ENCODE assay signal across 15 cellular contexts in the genomic region with DNA sequence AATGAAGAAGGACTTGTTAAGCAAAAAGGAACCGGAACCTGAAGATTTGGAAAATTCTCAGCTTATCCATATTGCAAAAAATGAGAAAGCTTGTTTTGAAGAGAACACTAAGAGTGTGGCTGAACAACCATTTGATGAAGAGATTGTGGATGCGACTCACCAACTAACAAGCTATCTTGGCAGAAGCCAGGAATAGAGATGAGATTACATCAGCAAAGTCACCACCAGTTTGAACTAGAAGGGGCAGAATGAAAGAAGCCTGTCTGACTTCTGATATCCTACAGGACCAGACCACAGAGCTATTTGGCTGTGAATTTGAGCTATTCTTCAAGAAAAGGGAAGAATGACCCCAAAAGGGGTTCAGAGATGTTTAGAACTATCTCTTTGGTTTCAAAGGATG. TPM values are rescaled to one million over a fixed set of nuclear protein-coding genes. Genes with fewer than 3 reads are reported as not detected.
DNase-seq lines count a peak whose midpoint lies in the region; ATAC-seq, FAIRE-seq and TF ChIP-seq lines count a peak whose summit lies in the region.
"Had no signal": no experiment of that assay in that cellular context is flagged by ENCODE, and none has a peak within 500 bp of the region (broad histone marks: within the 10 kb centered on the region; RNA-seq: fewer than 3 reads in every experiment).

No MANE protein-coding gene starts in this region.

- POLR2A ChIA-PET in endothelial cell of umbilical vein (lab: Charles Lee): no interaction called here

- H4K12ac ChIP-seq in trophoblast cell (ENCODE audit: low read depth, low read length): no peak overlapping the region

- H3K4me2 ChIP-seq in OCI-LY3 (ENCODE audit: low read length): peak overlapping the region; percentile 19; the same call in 1 of the 2 replicates
- H3K4me2 ChIP-seq in endothelial cell of umbilical vein (ENCODE audit: insufficient read depth, low read length): no peak overlapping the region
- no peak overlapping the region for H3K4me2 ChIP-seq in trophoblast cell (ENCODE audit: low read length)

- dilution Hi-C loops in endothelial cell of umbilical vein (cut with MboI; ENCODE audit: extremely low pct_ligation_motif_present, low sequenced_read_pairs): no loop called here

- no peak overlapping the region for H2AK5ac ChIP-seq in trophoblast cell (ENCODE audit: low read length)

- no peak overlapping the region for H3K4me3 Mint-ChIP-seq in T-helper 2 cell treated with Interferon-gamma antibody and Interleukin-4, amounts not matched to agents 5 μg/mL and 100 μg/mL, for 36 hours
- H3K4me3 Mint-ChIP-seq in immature natural killer cell: no peak overlapping the region
- no peak overlapping the region for H3K4me3 Mint-ChIP-seq in activated T-helper 1 cell treated with anti-CD3 and anti-CD28 coated beads, Interleukin-12 subunit alpha, Interleukin-12 subunit beta, Interleukin-2, Interleukin-4 antibody, amounts not matched to agents 30 ng/mL and 10 ng/mL and 1 ng/mL, durations not matched to agents 14 hours and 24 hours and 36 hours
- H3K4me3 Mint-ChIP-seq: nephron; stimulated activated effector memory CD8-positive, alpha-beta T cell treated with anti-CD3 and anti-CD28 coated beads, Interleukin-12 subunit alpha, Interleukin-12 subunit beta, amount 100 ng/mL, for 72 hours had no signal

- H4K8ac ChIP-seq in trophoblast cell (ENCODE audit: low read depth, low read length): peak overlapping the region; percentile 19

- H3K4me1 ChIP-seq in OCI-LY3 (ENCODE audit: low read length) (peaks cover 36% of the 10 kb centered on the region), endothelial cell of umbilical vein (ENCODE audit: control insufficient read depth, extremely low read depth, insufficient read depth, low read length) (no peaks in the 10 kb centered on the region), trophoblast cell (ENCODE audit: control insufficient read depth in 1 of 2, insufficient read depth in 2 of 2, low read length in 2 of 2) (peaks cover 0 to 3% of the 10 kb centered on the region in 2 experiments)
- H3K4me1 ChIP-seq: Peyer's patch had no signal

- H3K79me2 ChIP-seq in OCI-LY3 (ENCODE audit: low read length) (0 out of 2 replicates have a peak, but pooled peaks cover 3% of the 10 kb centered on the region), endothelial cell of umbilical vein (ENCODE audit: control insufficient read depth, insufficient read depth, low read length) (no peaks in the 10 kb centered on the region), trophoblast cell (ENCODE audit: control insufficient read depth, insufficient read depth, low read length, poor library complexity) (no peaks in the 10 kb centered on the region)

- H3K27ac ChIP-seq in OCI-LY3 (ENCODE audit: low read length) (peak overlapping the region; percentile 28), endothelial cell of umbilical vein (ENCODE audit: insufficient read depth, low read depth, low read length) (peak overlapping the region; percentile 27), trophoblast cell (ENCODE audit: low read depth, low read length) (no peak overlapping the region)
- H3K27ac ChIP-seq: Peyer's patch, WERI-Rb-1 had no signal

- H3K9me3 Mint-ChIP-seq in T-helper 2 cell treated with Interferon-gamma antibody and Interleukin-4, amounts not matched to agents 5 μg/mL and 100 μg/mL, for 36 hours: no peaks in the 10 kb centered on the region
- H3K9me3 Mint-ChIP-seq in immature natural killer cell: no peaks in the 10 kb centered on the region
- H3K9me3 Mint-ChIP-seq in activated T-helper 1 cell treated with anti-CD3 and anti-CD28 coated beads, Interleukin-12 subunit alpha, Interleukin-12 subunit beta, Interleukin-2, Interleukin-4 antibody, amounts not matched to agents 30 ng/mL and 10 ng/mL and 1 ng/mL, durations not matched to agents 14 hours and 24 hours and 36 hours: no peaks in the 10 kb centered on the region
- H3K9me3 Mint-ChIP-seq: stimulated activated effector memory CD8-positive, alpha-beta T cell treated with anti-CD3 and anti-CD28 coated beads, Interleukin-12 subunit alpha, Interleukin-12 subunit beta, amount 100 ng/mL, for 72 hours had no signal

- H3K18ac ChIP-seq in trophoblast cell (ENCODE audit: low read length): no peak overlapping the region

- no peak overlapping the region for H3K4me3 ChIP-seq in OCI-LY3 (ENCODE audit: low read length)
- H3K4me3 ChIP-seq in endothelial cell of umbilical vein (replicated peaks in 1 of 3; ENCODE audit: insufficient read depth in 1 of 3, low read depth in 1 of 3, low read length in 3 of 3): no peak overlapping the region
- H3K4me3 ChIP-seq in trophoblast cell (ENCODE audit: low read depth, low read length): no peak overlapping the region
- H3K4me3 ChIP-seq: Peyer's patch had no signal

- no peak for FAIRE-seq in endothelial cell of umbilical vein (lab: Jason Lieb, UNC)
- FAIRE-seq: A204.1 had no signal

- CTCF ChIA-PET in endothelial cell of umbilical vein (lab: Charles Lee): no interaction called here

- H2AFZ ChIP-seq in OCI-LY3 (ENCODE audit: low read depth, low read length): no peak overlapping the region
- no peak overlapping the region for H2AFZ ChIP-seq in endothelial cell of umbilical vein (ENCODE audit: low read depth, low read length)
- H2AFZ ChIP-seq in trophoblast cell (ENCODE audit: insufficient read depth, low read length, poor library complexity): no peak overlapping the region

- H3K9ac ChIP-seq in OCI-LY3 (ENCODE audit: low read length): no peak overlapping the region
- H3K9ac ChIP-seq in endothelial cell of umbilical vein (replicated peaks; ENCODE audit: extremely low read depth, insufficient read depth, low read length): no peak overlapping the region
- no peak overlapping the region for H3K9ac ChIP-seq in trophoblast cell (ENCODE audit: low read length)

- no peaks in the 10 kb centered on the region for H3K9me1 ChIP-seq in endothelial cell of umbilical vein (replicated peaks; ENCODE audit: control insufficient read depth, extremely low read depth, insufficient read depth, low read length)

- no peak overlapping the region for H3K4ac ChIP-seq in trophoblast cell (ENCODE audit: low read depth, low read length)

- no peak overlapping the region for H3K14ac ChIP-seq in trophoblast cell (ENCODE audit: low read length)

- no CpG with 5 or more reads among the region's 2 CpGs for WGBS in trophoblast cell (ENCODE audit: extremely low coverage, insufficient coverage, insufficient read length)

- no peak overlapping the region for H2BK12ac ChIP-seq in trophoblast cell (ENCODE audit: low read length)

- no peaks in the 10 kb centered on the region for H3K9me3 ChIP-seq in OCI-LY3 (ENCODE audit: insufficient read depth, low read length)
- no peaks in the 10 kb centered on the region for H3K9me3 ChIP-seq in endothelial cell of umbilical vein (replicated peaks; ENCODE audit: control insufficient read depth, insufficient read depth, low read length)
- no peaks in the 10 kb centered on the region for H3K9me3 ChIP-seq in trophoblast cell (ENCODE audit: insufficient read depth, low read depth, low read length)
- H3K9me3 ChIP-seq: Peyer's patch had no signal

- no peak for ATAC-seq in left ventricle myocardium superior
- ATAC-seq: stimulated activated effector memory CD8-positive, alpha-beta T cell treated with anti-CD3 and anti-CD28 coated beads, Interleukin-12 subunit alpha, Interleukin-12 subunit beta, amount 100 ng/mL, for 72 hours had no signal

- H3K27me3 Mint-ChIP-seq in T-helper 2 cell treated with Interferon-gamma antibody and Interleukin-4, amounts not matched to agents 5 μg/mL and 100 μg/mL, for 36 hours (ENCODE audit: low read depth): no peaks in the 10 kb centered on the region
- H3K27me3 Mint-ChIP-seq in immature natural killer cell (ENCODE audit: low read depth in 3 of 3): no peaks in the 10 kb centered on the region
- no peaks in the 10 kb centered on the region for H3K27me3 Mint-ChIP-seq in activated T-helper 1 cell treated with anti-CD3 and anti-CD28 coated beads, Interleukin-12 subunit alpha, Interleukin-12 subunit beta, Interleukin-2, Interleukin-4 antibody, amounts not matched to agents 30 ng/mL and 10 ng/mL and 1 ng/mL, durations not matched to agents 14 hours and 24 hours and 36 hours (ENCODE audit: insufficient read depth)

- TF ChIP-seq POLR2A in endothelial cell of umbilical vein (IDR thresholded peaks at IDR 0.05; ENCODE audit: low read depth, low read length): no peak

- intact Hi-C loops in endothelial cell of umbilical vein (cut with micrococcal nuclease): no loop called here
- intact Hi-C loops in activated T-helper 1 cell treated with anti-CD3 and anti-CD28 coated beads, Interleukin-12 subunit alpha, Interleukin-12 subunit beta, Interleukin-2, Interleukin-4 antibody, amounts not matched to agents 30 ng/mL and 10 ng/mL and 1 ng/mL, durations not matched to agents 14 hours and 24 hours and 36 hours (cut with micrococcal nuclease): no loop called here
- intact Hi-C loops in left ventricle myocardium superior (cut with micrococcal nuclease): no loop called here

- no peak overlapping the region for H4K91ac ChIP-seq in trophoblast cell (ENCODE audit: low read depth, low read length)

- TF ChIP-seq CTCF in OCI-LY3 (IDR thresholded peaks at IDR 0.05; ENCODE audit: low read depth, low read length) (no peak), endothelial cell of umbilical vein (IDR thresholded peaks at IDR 0.05; ENCODE audit: extremely low read depth in 1 of 2, insufficient read depth in 1 of 2, low read depth in 1 of 2, low read length in 2 of 2) (no peak)

- H3K36me3 ChIP-seq in OCI-LY3 (replicated peaks; ENCODE audit: low read depth, low read length) (peaks cover 87% of the 10 kb centered on the region), endothelial cell of umbilical vein (ENCODE audit: control insufficient read depth in 2 of 2, extremely low read depth in 1 of 2, insufficient read depth in 2 of 2, low read length in 2 of 2) (peaks cover 31 to 40% of the 10 kb centered on the region in 2 experiments), trophoblast cell (ENCODE audit: control insufficient read depth in 1 of 2, insufficient read depth in 2 of 2, low read length in 2 of 2) (peaks cover 7 to 44% of the 10 kb centered on the region in 2 experiments)

- no peaks in the 10 kb centered on the region for H3K27me3 ChIP-seq in OCI-LY3 (ENCODE audit: low read depth, low read length)
- no peaks in the 10 kb centered on the region for H3K27me3 ChIP-seq in endothelial cell of umbilical vein (ENCODE audit: control insufficient read depth in 2 of 2, insufficient read depth in 2 of 2, low read length in 2 of 2)
- no peaks in the 10 kb centered on the region for H3K27me3 ChIP-seq in trophoblast cell (ENCODE audit: insufficient read depth, low read length)
- H3K27me3 ChIP-seq: Peyer's patch had no signal

- H3K23ac ChIP-seq in trophoblast cell (ENCODE audit: low read length): no peak overlapping the region

- H4K20me1 ChIP-seq in OCI-LY3 (ENCODE audit: insufficient read depth, low read length) (no peaks in the 10 kb centered on the region), endothelial cell of umbilical vein (replicated peaks; ENCODE audit: control insufficient read depth, extremely low read depth, insufficient read depth, low read length) (peaks cover 2% of the 10 kb centered on the region)

- H3K27ac Mint-ChIP-seq in T-helper 2 cell treated with Interferon-gamma antibody and Interleukin-4, amounts not matched to agents 5 μg/mL and 100 μg/mL, for 36 hours: peak overlapping the region; percentile 6
- H3K27ac Mint-ChIP-seq in immature natural killer cell: no peak overlapping the region
- no peak overlapping the region for H3K27ac Mint-ChIP-seq in activated T-helper 1 cell treated with anti-CD3 and anti-CD28 coated beads, Interleukin-12 subunit alpha, Interleukin-12 subunit beta, Interleukin-2, Interleukin-4 antibody, amounts not matched to agents 30 ng/mL and 10 ng/mL and 1 ng/mL, durations not matched to agents 14 hours and 24 hours and 36 hours
- H3K27ac Mint-ChIP-seq: nephron; stimulated activated effector memory CD8-positive, alpha-beta T cell treated with anti-CD3 and anti-CD28 coated beads, Interleukin-12 subunit alpha, Interleukin-12 subunit beta, amount 100 ng/mL, for 72 hours had no signal

- no peak overlapping the region for H2BK5ac ChIP-seq in trophoblast cell (ENCODE audit: low read depth, low read length, poor library complexity)

- no peaks in the 10 kb centered on the region for H3K4me1 Mint-ChIP-seq in T-helper 2 cell treated with Interferon-gamma antibody and Interleukin-4, amounts not matched to agents 5 μg/mL and 100 μg/mL, for 36 hours (ENCODE audit: low read depth)
- H3K4me1 Mint-ChIP-seq in immature natural killer cell: peaks cover 0 to 2% of the 10 kb centered on the region in 2 donors
- no peaks in the 10 kb centered on the region for H3K4me1 Mint-ChIP-seq in activated T-helper 1 cell treated with anti-CD3 and anti-CD28 coated beads, Interleukin-12 subunit alpha, Interleukin-12 subunit beta, Interleukin-2, Interleukin-4 antibody, amounts not matched to agents 30 ng/mL and 10 ng/mL and 1 ng/mL, durations not matched to agents 14 hours and 24 hours and 36 hours (ENCODE audit: low read depth)
- H3K4me1 Mint-ChIP-seq: nephron; stimulated activated effector memory CD8-positive, alpha-beta T cell treated with anti-CD3 and anti-CD28 coated beads, Interleukin-12 subunit alpha, Interleukin-12 subunit beta, amount 100 ng/mL, for 72 hours had no signal

- DNase-seq in T-helper 2 cell treated with Interferon-gamma antibody and Interleukin-4, amounts not matched to agents 5 μg/mL and 100 μg/mL, for 36 hours (ENCODE audit: low spot score): no peak
- DNase-seq in T-helper 2 cell (no peak), endothelial cell of umbilical vein (ENCODE audit: low read depth, low spot score) (no peak), trophoblast cell (peak; percentile 13 to 72), immature natural killer cell (no peak), left ventricle myocardium superior (no peak)
- no peak for DNase-seq in activated T-helper 1 cell treated with anti-CD3 and anti-CD28 coated beads, Interleukin-12 subunit alpha, Interleukin-12 subunit beta, Interleukin-2, Interleukin-4 antibody, amounts not matched to agents 30 ng/mL and 10 ng/mL and 1 ng/mL, durations not matched to agents 14 hours and 24 hours and 36 hours (ENCODE audit: low spot score)
- DNase-seq: cortex of kidney, NCI-H2081 treated with DMSO at 0.1 percent for 48 hours, Peyer's patch, WERI-Rb-1 had no signal

- no peak overlapping the region for H2BK120ac ChIP-seq in trophoblast cell (ENCODE audit: insufficient read depth, low read length, poor library complexity)

- H3K36me3 Mint-ChIP-seq in T-helper 2 cell treated with Interferon-gamma antibody and Interleukin-4, amounts not matched to agents 5 μg/mL and 100 μg/mL, for 36 hours (ENCODE audit: low read depth): peaks cover 46% of the 10 kb centered on the region
- peaks cover 27 to 48% (median 32%) of the 10 kb centered on the region in 3 donors for H3K36me3 Mint-ChIP-seq in immature natural killer cell
- peaks cover 42% of the 10 kb centered on the region for H3K36me3 Mint-ChIP-seq in activated T-helper 1 cell treated with anti-CD3 and anti-CD28 coated beads, Interleukin-12 subunit alpha, Interleukin-12 subunit beta, Interleukin-2, Interleukin-4 antibody, amounts not matched to agents 30 ng/mL and 10 ng/mL and 1 ng/mL, durations not matched to agents 14 hours and 24 hours and 36 hours (ENCODE audit: low read depth)

- no peaks in the 10 kb centered on the region for H3K79me1 ChIP-seq in trophoblast cell (ENCODE audit: low read length)

- BruUV-seq in endothelial cell of umbilical vein (replicated peaks; lab: Mats Ljungman, UMichigan): no TSS peak

RNA-seq across cellular contexts. Expression of a gene that starts 15.2 kb away (rescaled TPM):
- total RNA-seq in endothelial cell of umbilical vein: 113 and 115 TPM in 2 replicates
- 86.7 and 116 TPM in 2 replicates for polyA plus RNA-seq in endothelial cell of umbilical vein
- polyA plus RNA-seq in endothelial cell of umbilical vein (2011; cell fraction: cytosol; rRNA removed): 62.8 and 64.4 TPM in 2 replicates
- 59.1 and 66.8 TPM in 2 replicates for polyA plus RNA-seq in endothelial cell of umbilical vein (2011; cell fraction: nucleus; rRNA removed)
- 144 and 179 TPM in 2 replicates for polyA plus RNA-seq in endothelial cell of umbilical vein (2012)
- polyA minus RNA-seq in endothelial cell of umbilical vein: 231 and 244 TPM in 2 replicates
- 153 TPM for polyA minus RNA-seq in endothelial cell of umbilical vein (2011; cell fraction: cytosol; rRNA and poly(A)+ RNA removed)
- 48.8 and 63.0 TPM in 2 replicates for polyA minus RNA-seq in endothelial cell of umbilical vein (2011; cell fraction: nucleus; rRNA and poly(A)+ RNA removed)
- 56.0 and 56.2 TPM in 2 replicates for polyA plus RNA-seq in trophoblast cell (2013)
- 100 to 1,000 TPM; 148 to 267 (median 201) TPM for polyA plus RNA-seq in immature natural killer cell
- 118 and 123 TPM in 2 replicates for total RNA-seq in activated T-helper 1 cell treated with anti-CD3 and anti-CD28 coated beads, Interleukin-12 subunit alpha, Interleukin-12 subunit beta, Interleukin-2, Interleukin-4 antibody, amounts not matched to agents 30 ng/mL and 10 ng/mL and 1 ng/mL, durations not matched to agents 14 hours and 24 hours and 36 hours
- total RNA-seq in left ventricle myocardium superior: 348 TPM

RNA-seq across cellular contexts. Expression of a gene that starts 15.3 kb away (rescaled TPM):
- total RNA-seq in endothelial cell of umbilical vein (0.62 TPM in 1 of 2 replicates, not detected in the other), left ventricle myocardium superior (2.4 TPM)
- polyA plus RNA-seq in endothelial cell of umbilical vein (0.18 and 0.24 TPM in 2 replicates), immature natural killer cell (1 to 10 TPM in 1 of 3 donors, under 1 TPM in 1, not detected in 1; 0.11 to 2.0 TPM)
- polyA plus RNA-seq in endothelial cell of umbilical vein (2011; cell fraction: cytosol; rRNA removed): 0.27 and 0.32 TPM in 2 replicates
- 0.32 and 0.51 TPM in 2 replicates for polyA plus RNA-seq in endothelial cell of umbilical vein (2011; cell fraction: nucleus; rRNA removed)
- 0.28 TPM in 1 of 2 replicates, not detected in the other for polyA plus RNA-seq in endothelial cell of umbilical vein (2012)
- 0.10 and 0.25 TPM in 2 replicates for polyA minus RNA-seq in endothelial cell of umbilical vein
- not detected for polyA minus RNA-seq in endothelial cell of umbilical vein (2011; cell fraction: cytosol; rRNA and poly(A)+ RNA removed)
- polyA minus RNA-seq in endothelial cell of umbilical vein (2011; cell fraction: nucleus; rRNA and poly(A)+ RNA removed): 0.48 and 0.58 TPM in 2 replicates
- polyA plus RNA-seq in trophoblast cell (2013): 0.51 and 0.60 TPM in 2 replicates
- 0.65 and 1.1 TPM in 2 replicates for total RNA-seq in activated T-helper 1 cell treated with anti-CD3 and anti-CD28 coated beads, Interleukin-12 subunit alpha, Interleukin-12 subunit beta, Interleukin-2, Interleukin-4 antibody, amounts not matched to agents 30 ng/mL and 10 ng/mL and 1 ng/mL, durations not matched to agents 14 hours and 24 hours and 36 hours

RNA-seq across cellular contexts. Expression of a gene that starts 56.1 kb away (rescaled TPM):
- total RNA-seq in endothelial cell of umbilical vein (0.09 TPM in 1 of 2 replicates, not detected in the other), left ventricle myocardium superior (1.7 TPM)
- polyA plus RNA-seq in endothelial cell of umbilical vein (0.03 TPM in 2 replicates), immature natural killer cell (under 1 TPM in 2 of 3 donors, not detected in 1; 0.25 to 0.48 TPM)
- polyA plus RNA-seq in endothelial cell of umbilical vein (2011; cell fraction: cytosol; rRNA removed): 0.04 and 0.07 TPM in 2 replicates
- polyA plus RNA-seq in endothelial cell of umbilical vein (2011; cell fraction: nucleus; rRNA removed): 0.08 TPM in 2 replicates
- polyA plus RNA-seq in endothelial cell of umbilical vein (2012): 0.19 and 0.37 TPM in 2 replicates
- polyA minus RNA-seq in endothelial cell of umbilical vein: 0.02 TPM in 1 of 2 replicates, not detected in the other
- polyA minus RNA-seq in endothelial cell of umbilical vein (2011; cell fraction: cytosol; rRNA and poly(A)+ RNA removed): not detected
- polyA minus RNA-seq in endothelial cell of umbilical vein (2011; cell fraction: nucleus; rRNA and poly(A)+ RNA removed): not detected in 2 replicates
- polyA plus RNA-seq in trophoblast cell (2013): 0.43 and 0.62 TPM in 2 replicates
- total RNA-seq in activated T-helper 1 cell treated with anti-CD3 and anti-CD28 coated beads, Interleukin-12 subunit alpha, Interleukin-12 subunit beta, Interleukin-2, Interleukin-4 antibody, amounts not matched to agents 30 ng/mL and 10 ng/mL and 1 ng/mL, durations not matched to agents 14 hours and 24 hours and 36 hours: 0.39 and 2.1 TPM in 2 replicates

Comparison
In these comparisons a context has a peak if more than half of its experiments do, and no peak if none do; other contexts are left out.
1. DNase-seq: peak in trophoblast cell (2 of 2); none in T-helper 2 cell treated with Interferon-gamma antibody and Interleukin-4, amounts not matched to agents 5 μg/mL and 100 μg/mL, for 36 hours (single experiment), T-helper 2 cell (0 of 5), endothelial cell of umbilical vein (single experiment), immature natural killer cell (0 of 3), activated T-helper 1 cell treated with anti-CD3 and anti-CD28 coated beads, Interleukin-12 subunit alpha, Interleukin-12 subunit beta, Interleukin-2, Interleukin-4 antibody, amounts not matched to agents 30 ng/mL and 10 ng/mL and 1 ng/mL, durations not matched to agents 14 hours and 24 hours and 36 hours (single experiment) and left ventricle myocardium superior (single experiment).